1 cellular context compared by ENCODE assay signal in the genomic region with DNA sequence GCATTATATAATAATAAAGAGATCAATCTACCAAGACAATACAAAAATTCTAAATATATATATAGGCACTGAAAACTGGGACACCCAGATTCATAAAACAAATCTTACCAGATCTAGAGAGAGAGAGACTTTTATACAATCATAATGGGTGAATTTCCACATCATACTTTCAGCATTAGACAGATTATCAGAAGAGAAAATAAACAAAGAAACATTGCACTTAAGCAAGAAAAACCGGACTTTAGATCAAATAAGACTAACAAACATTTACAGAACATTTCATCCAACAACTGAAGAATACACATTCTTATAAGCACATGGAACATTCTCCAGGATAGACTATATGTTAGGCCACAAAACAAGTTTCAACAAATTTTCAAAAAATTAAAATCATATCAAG.
TF ChIP-seq lines count a peak whose summit lies in the region.

No MANE protein-coding gene starts in this region.

TF ChIP-seq in HepG2, 621 proteins besides CTCF, POLR2A, EP300 and RAD21 (continued from another document):
- TF ChIP-seq, protein P1, sequence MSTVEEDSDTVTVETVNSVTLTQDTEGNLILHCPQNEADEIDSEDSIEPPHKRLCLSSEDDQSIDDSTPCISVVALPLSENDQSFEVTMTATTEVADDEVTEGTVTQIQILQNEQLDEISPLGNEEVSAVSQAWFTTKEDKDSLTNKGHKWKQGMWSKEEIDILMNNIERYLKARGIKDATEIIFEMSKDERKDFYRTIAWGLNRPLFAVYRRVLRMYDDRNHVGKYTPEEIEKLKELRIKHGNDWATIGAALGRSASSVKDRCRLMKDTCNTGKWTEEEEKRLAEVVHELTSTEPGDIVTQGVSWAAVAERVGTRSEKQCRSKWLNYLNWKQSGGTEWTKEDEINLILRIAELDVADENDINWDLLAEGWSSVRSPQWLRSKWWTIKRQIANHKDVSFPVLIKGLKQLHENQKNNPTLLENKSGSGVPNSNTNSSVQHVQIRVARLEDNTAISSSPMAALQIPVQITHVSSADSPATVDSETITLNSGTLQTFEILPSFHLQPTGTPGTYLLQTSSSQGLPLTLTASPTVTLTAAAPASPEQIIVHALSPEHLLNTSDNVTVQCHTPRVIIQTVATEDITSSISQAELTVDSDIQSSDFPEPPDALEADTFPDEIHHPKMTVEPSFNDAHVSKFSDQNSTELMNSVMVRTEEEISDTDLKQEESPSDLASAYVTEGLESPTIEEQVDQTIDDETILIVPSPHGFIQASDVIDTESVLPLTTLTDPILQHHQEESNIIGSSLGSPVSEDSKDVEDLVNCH (CRISPR knock-in tag; IDR thresholded peaks at IDR 0.05) = no peak
- TF ChIP-seq NFE2L2 (IDR thresholded peaks at IDR 0.05; ENCODE audit: low read length) (no peak), ZNF572 (CRISPR knock-in tag; IDR thresholded peaks at IDR 0.05) (no peak)
- TF ChIP-seq, protein P2, sequence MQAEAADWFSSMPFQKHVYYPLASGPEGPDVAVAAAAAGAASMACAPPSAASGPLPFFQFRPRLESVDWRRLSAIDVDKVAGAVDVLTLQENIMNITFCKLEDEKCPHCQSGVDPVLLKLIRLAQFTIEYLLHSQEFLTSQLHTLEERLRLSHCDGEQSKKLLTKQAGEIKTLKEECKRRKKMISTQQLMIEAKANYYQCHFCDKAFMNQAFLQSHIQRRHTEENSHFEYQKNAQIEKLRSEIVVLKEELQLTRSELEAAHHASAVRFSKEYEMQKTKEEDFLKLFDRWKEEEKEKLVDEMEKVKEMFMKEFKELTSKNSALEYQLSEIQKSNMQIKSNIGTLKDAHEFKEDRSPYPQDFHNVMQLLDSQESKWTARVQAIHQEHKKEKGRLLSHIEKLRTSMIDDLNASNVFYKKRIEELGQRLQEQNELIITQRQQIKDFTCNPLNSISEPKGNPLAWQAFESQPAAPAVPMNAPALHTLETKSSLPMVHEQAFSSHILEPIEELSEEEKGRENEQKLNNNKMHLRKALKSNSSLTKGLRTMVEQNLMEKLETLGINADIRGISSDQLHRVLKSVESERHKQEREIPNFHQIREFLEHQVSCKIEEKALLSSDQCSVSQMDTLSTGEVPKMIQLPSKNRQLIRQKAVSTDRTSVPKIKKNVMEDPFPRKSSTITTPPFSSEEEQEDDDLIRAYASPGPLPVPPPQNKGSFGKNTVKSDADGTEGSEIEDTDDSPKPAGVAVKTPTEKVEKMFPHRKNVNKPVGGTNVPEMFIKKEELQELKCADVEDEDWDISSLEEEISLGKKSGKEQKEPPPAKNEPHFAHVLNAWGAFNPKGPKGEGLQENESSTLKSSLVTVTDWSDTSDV (CRISPR knock-in tag; IDR thresholded peaks at IDR 0.05) = no peak
